In the genomic region with DNA sequence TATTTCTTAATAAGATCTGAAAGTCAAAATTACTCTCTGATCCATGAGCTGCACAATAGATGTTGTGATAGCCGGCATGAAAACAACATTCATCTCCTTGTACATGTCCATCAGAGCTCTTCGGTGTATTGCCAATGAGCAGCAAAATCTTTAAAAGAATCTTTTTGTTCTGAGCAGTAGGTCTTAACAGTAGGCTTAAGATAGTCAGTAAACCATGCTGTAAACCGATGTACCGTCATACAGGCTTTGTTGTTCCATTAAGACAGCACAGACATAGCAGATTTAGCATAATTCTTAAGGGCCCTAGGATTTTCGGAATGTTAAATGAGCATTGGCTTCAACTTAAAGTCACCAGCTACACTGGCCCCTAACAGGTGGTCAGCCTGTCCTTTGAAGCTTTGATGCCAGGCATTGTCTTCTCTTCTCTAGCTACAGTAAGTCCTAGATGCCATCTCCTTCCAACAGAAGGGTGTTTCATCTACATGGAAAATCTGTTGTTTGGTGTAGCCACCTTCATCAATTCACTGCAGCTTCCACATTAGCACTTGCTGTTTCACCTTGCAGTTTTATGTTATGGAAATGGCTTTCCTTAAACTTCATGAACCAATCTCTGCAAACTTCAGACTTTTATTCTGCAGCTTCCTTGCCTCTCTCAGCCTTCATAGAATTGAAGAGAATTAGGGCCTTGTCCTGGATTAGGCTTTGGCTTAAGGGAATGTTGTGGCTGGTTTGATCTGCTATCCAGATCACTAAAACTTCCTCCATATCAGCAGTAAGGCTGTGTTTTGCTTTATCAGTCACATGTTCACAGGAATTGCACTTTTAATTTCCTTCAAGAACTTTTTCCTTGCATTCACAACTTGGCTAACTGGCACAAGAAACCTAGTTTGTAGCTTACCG, we compare ENCODE assay signal across 16 cellular contexts. TPM values are rescaled to one million over a fixed set of nuclear protein-coding genes. Genes with fewer than 3 reads are reported as not detected.
DNase-seq lines count a peak whose midpoint lies in the region; ATAC-seq and TF ChIP-seq lines count a peak whose summit lies in the region.
"Had no signal": no experiment of that assay in that cellular context is flagged by ENCODE, and none has a peak within 500 bp of the region (broad histone marks: within the 10 kb centered on the region; RNA-seq: fewer than 3 reads in every experiment).

No MANE protein-coding gene starts in this region.

- WGBS in hepatocyte (ENCODE audit: low lambda C conversion rate, missing lambda C conversion rate): 81% methylated on average over 6 of the region's 6 CpGs
- 91 to 92% methylated on average over 6 of the region's 6 CpGs for WGBS in sigmoid colon, 2 donors

- H3K9me3 Mint-ChIP-seq in activated T-helper 17 cell treated with anti-CD3 and anti-CD28 coated beads, Interleukin-2, amount 50 U/mL, for 72 hours: no peaks in the 10 kb centered on the region

- H3K27ac ChIP-seq in hepatocyte (peak overlapping the region; percentile 91), sigmoid colon (peak overlapping the region in 3 of 4 donors; percentile 76 to 83 (median 81)), RWPE1 (no peak overlapping the region)
- H3K27ac ChIP-seq: PC-9 had no signal

- intact Hi-C loops in sigmoid colon (cut with DNase I): loop anchor here (5.0 kb wide), 1 partner anchor 43 kb away; no protein-coding TSS in a partner anchor

- peak overlapping the region; percentile 71 for H3K27ac Mint-ChIP-seq in activated T-helper 17 cell treated with anti-CD3 and anti-CD28 coated beads, Interleukin-2, amount 50 U/mL, for 72 hours

- H3K79me2 ChIP-seq in hepatocyte: no peaks in the 10 kb centered on the region

- H3K4me2 ChIP-seq in hepatocyte: no peak overlapping the region
- H3K4me2 ChIP-seq: PC-9 had no signal

- no peak for TF ChIP-seq CTCF in hepatocyte (IDR thresholded peaks at IDR 0.05; ENCODE audit: poor library complexity)
- TF ChIP-seq CTCF in sigmoid colon (IDR thresholded peaks at IDR 0.05): no peak
- no peak for TF ChIP-seq CTCF in RWPE1 (conservative IDR thresholded peaks at IDR 0.05; ENCODE audit: low read depth)

- peak; percentile 26 for DNase-seq in COLO829 (ENCODE audit: low spot score)
- DNase-seq in hepatocyte (ENCODE audit: low spot score): no peak
- DNase-seq in sigmoid colon: no peak
- DNase-seq in SIG-M5 treated with dmso at 0.1 percent for 504 hours (lab: John Stamatoyannopoulos, UW; ENCODE audit: unreplicated experiment): no peak
- no peak for DNase-seq in RWPE1 (ENCODE audit: low spot score)
- no peak for DNase-seq in iPS-NIHi7 (ENCODE audit: extremely low spot score)
- DNase-seq: C1 segment of cervical spinal cord, DMS 273 treated with DMSO at 0.1 percent for 48 hours, GF-D8, KBM-7, NCI-H1436, NCI-H2081 treated with DMSO at 0.1 percent for 48 hours, NCI-H510A, NCI-H774, PC-9 had no signal

- no peaks in the 10 kb centered on the region for H3K27me3 ChIP-seq in hepatocyte
- H3K27me3 ChIP-seq in sigmoid colon: no peaks in the 10 kb centered on the region

- CTCF ChIA-PET in RWPE1 (lab: Yijun Ruan, JAX): interaction anchor here (1.3 kb wide), 1 partner anchor 44 kb away, joined by 3 read pairs; no protein-coding TSS in a partner anchor

- no peak overlapping the region for H3K4me3 Mint-ChIP-seq in activated T-helper 17 cell treated with anti-CD3 and anti-CD28 coated beads, Interleukin-2, amount 50 U/mL, for 72 hours

- no peak for TF ChIP-seq POLR2A in sigmoid colon (IDR thresholded peaks at IDR 0.05)

- H3K9me3 ChIP-seq in hepatocyte (ENCODE audit: low read depth) (no peaks in the 10 kb centered on the region), sigmoid colon (no peaks in the 10 kb centered on the region)

- no peaks in the 10 kb centered on the region for H4K20me1 ChIP-seq in hepatocyte (ENCODE audit: insufficient read depth, poor library complexity, severe bottlenecking)

- H3K36me3 Mint-ChIP-seq in activated T-helper 17 cell treated with anti-CD3 and anti-CD28 coated beads, Interleukin-2, amount 50 U/mL, for 72 hours (ENCODE audit: low read depth): no peaks in the 10 kb centered on the region

- H3K27me3 Mint-ChIP-seq in activated T-helper 17 cell treated with anti-CD3 and anti-CD28 coated beads, Interleukin-2, amount 50 U/mL, for 72 hours: no peaks in the 10 kb centered on the region

- no peak overlapping the region for H2AFZ ChIP-seq in hepatocyte
- H2AFZ ChIP-seq: PC-9 had no signal

- H3K36me3 ChIP-seq in hepatocyte (replicated peaks; ENCODE audit: insufficient read depth, low read depth) (no peaks in the 10 kb centered on the region), sigmoid colon (peaks cover 0 to 10% (median 0%) of the 10 kb centered on the region in 4 donors)

- no peaks in the 10 kb centered on the region for H3K9me2 ChIP-seq in hepatocyte (replicated peaks; ENCODE audit: insufficient read depth)

- no peak for ATAC-seq in activated T-helper 17 cell treated with anti-CD3 and anti-CD28 coated beads, Interleukin-2, amount 50 U/mL, for 72 hours (replicated peaks)

- peaks cover 3% of the 10 kb centered on the region for H3K4me1 ChIP-seq in hepatocyte (ENCODE audit: insufficient read depth)
- H3K4me1 ChIP-seq in sigmoid colon: peaks cover 0 to 48% (median 32%) of the 10 kb centered on the region in 4 donors

- H3K4me1 Mint-ChIP-seq in activated T-helper 17 cell treated with anti-CD3 and anti-CD28 coated beads, Interleukin-2, amount 50 U/mL, for 72 hours: peaks cover 5% of the 10 kb centered on the region

- TF ChIP-seq EP300 in sigmoid colon (IDR thresholded peaks at IDR 0.05): no peak

- POLR2A ChIA-PET in RWPE1 (lab: Yijun Ruan, JAX; ENCODE audit: low non-redundant PET): no interaction called here

- no peak overlapping the region for H3K4me3 ChIP-seq in hepatocyte
- H3K4me3 ChIP-seq in sigmoid colon: no peak overlapping the region
- H3K4me3 ChIP-seq: PC-9 had no signal

RNA-seq across cellular contexts. Expression of a gene that starts 28.4 kb away (rescaled TPM):
- total RNA-seq in activated T-helper 17 cell treated with anti-CD3 and anti-CD28 coated beads, Interleukin-2, amount 50 U/mL, for 72 hours: 10 to 100 TPM; 27.2 to 31.9 TPM
- total RNA-seq in hepatocyte (15.3 and 18.0 TPM in 2 replicates), sigmoid colon (10 to 100 TPM; 20.7 to 23.2 (median 21.7) TPM)
- polyA plus RNA-seq in hepatocyte (26.1 and 27.8 TPM in 2 replicates), sigmoid colon (10 to 100 TPM; 10.2 to 15.8 (median 12.3) TPM)

RNA-seq across cellular contexts. Expression of a gene that starts 28.5 kb away (rescaled TPM):
- total RNA-seq in activated T-helper 17 cell treated with anti-CD3 and anti-CD28 coated beads, Interleukin-2, amount 50 U/mL, for 72 hours: 100 to 1,000 TPM in 1 of 2 donors, 10 to 100 TPM in 1; 85.0 to 113 TPM
- total RNA-seq in hepatocyte (110 and 114 TPM in 2 replicates), sigmoid colon (100 to 1,000 TPM; 450 to 607 (median 548) TPM)
- polyA plus RNA-seq in hepatocyte (126 and 135 TPM in 2 replicates), sigmoid colon (100 to 1,000 TPM in 2 of 3 donors, 10 to 100 TPM in 1; 93.7 to 117 (median 100) TPM)

RNA-seq across cellular contexts. Expression of a gene that starts 37.0 kb away (rescaled TPM):
- total RNA-seq in activated T-helper 17 cell treated with anti-CD3 and anti-CD28 coated beads, Interleukin-2, amount 50 U/mL, for 72 hours: 100 to 1,000 TPM in 1 of 2 donors, 10 to 100 TPM in 1; 82.2 to 106 TPM
- total RNA-seq in hepatocyte (29.5 and 33.3 TPM in 2 replicates), sigmoid colon (10 to 100 TPM; 33.2 to 60.0 (median 49.0) TPM)
- polyA plus RNA-seq in hepatocyte (248 and 295 TPM in 2 replicates), sigmoid colon (100 to 1,000 TPM in 2 of 3 donors, 10 to 100 TPM in 1; 67.6 to 148 (median 129) TPM)

RNA-seq across cellular contexts. Expression of a gene that starts 44.2 kb away (rescaled TPM):
- total RNA-seq in activated T-helper 17 cell treated with anti-CD3 and anti-CD28 coated beads, Interleukin-2, amount 50 U/mL, for 72 hours: 100 to 1,000 TPM in 1 of 2 donors, 10 to 100 TPM in 1; 75.7 to 172 TPM
- 68.4 and 105 TPM in 2 replicates for total RNA-seq in hepatocyte
- 170 and 185 TPM in 2 replicates for polyA plus RNA-seq in hepatocyte
- total RNA-seq in sigmoid colon: 10 to 100 TPM; 39.8 to 58.8 (median 45.9) TPM
- 10 to 100 TPM; 13.2 to 60.3 (median 55.5) TPM for polyA plus RNA-seq in sigmoid colon
